1 cellular context compared by ENCODE assay signal in the genomic region with DNA sequence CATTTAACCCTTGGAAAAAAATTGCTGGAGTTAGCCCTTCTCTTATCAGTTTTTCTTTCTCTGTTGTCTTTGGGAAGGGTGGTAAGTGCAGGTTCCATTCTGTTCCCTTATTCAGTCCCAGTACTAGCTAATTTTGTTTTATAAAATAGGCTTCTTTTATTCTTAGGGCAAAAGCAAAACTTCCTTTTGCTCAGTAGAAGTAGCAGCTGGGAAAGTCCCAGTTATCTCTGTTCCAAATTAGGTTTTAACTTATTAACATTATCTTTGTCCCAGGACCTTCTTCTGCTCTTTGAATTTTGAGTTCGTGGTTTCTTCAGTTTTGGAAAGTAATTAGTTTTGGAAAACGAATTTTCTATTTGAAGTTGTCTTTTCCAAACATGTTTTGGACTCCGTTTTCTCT.
TF ChIP-seq lines count a peak whose summit lies in the region.

No MANE protein-coding gene starts in this region.

TF ChIP-seq in GM23338, 12 proteins besides CTCF, POLR2A, EP300 and RAD21 (continued from another document):
- TF ChIP-seq STAT1 (IDR thresholded peaks at IDR 0.05; ENCODE audit: unreplicated experiment) (no peak), POLR2AphosphoS5 (IDR thresholded peaks at IDR 0.05; ENCODE audit: low read depth) (no peak), CREB1 (CRISPR knock-in tag; IDR thresholded peaks at IDR 0.05; ENCODE audit: low read depth) (no peak), EZH2 (IDR thresholded peaks at IDR 0.05; ENCODE audit: low read depth, unreplicated experiment) (no peak), NANOG (IDR thresholded peaks at IDR 0.05; ENCODE audit: borderline replicate concordance) (no peak), ZNF331 (CRISPR knock-in tag; IDR thresholded peaks at IDR 0.05; ENCODE audit: low read depth) (no peak), EZH2phosphoT487 (IDR thresholded peaks at IDR 0.05; ENCODE audit: unreplicated experiment) (no peak), JUNB (IDR thresholded peaks at IDR 0.05; ENCODE audit: unreplicated experiment) (no peak)
- TF ChIP-seq, protein P1, sequence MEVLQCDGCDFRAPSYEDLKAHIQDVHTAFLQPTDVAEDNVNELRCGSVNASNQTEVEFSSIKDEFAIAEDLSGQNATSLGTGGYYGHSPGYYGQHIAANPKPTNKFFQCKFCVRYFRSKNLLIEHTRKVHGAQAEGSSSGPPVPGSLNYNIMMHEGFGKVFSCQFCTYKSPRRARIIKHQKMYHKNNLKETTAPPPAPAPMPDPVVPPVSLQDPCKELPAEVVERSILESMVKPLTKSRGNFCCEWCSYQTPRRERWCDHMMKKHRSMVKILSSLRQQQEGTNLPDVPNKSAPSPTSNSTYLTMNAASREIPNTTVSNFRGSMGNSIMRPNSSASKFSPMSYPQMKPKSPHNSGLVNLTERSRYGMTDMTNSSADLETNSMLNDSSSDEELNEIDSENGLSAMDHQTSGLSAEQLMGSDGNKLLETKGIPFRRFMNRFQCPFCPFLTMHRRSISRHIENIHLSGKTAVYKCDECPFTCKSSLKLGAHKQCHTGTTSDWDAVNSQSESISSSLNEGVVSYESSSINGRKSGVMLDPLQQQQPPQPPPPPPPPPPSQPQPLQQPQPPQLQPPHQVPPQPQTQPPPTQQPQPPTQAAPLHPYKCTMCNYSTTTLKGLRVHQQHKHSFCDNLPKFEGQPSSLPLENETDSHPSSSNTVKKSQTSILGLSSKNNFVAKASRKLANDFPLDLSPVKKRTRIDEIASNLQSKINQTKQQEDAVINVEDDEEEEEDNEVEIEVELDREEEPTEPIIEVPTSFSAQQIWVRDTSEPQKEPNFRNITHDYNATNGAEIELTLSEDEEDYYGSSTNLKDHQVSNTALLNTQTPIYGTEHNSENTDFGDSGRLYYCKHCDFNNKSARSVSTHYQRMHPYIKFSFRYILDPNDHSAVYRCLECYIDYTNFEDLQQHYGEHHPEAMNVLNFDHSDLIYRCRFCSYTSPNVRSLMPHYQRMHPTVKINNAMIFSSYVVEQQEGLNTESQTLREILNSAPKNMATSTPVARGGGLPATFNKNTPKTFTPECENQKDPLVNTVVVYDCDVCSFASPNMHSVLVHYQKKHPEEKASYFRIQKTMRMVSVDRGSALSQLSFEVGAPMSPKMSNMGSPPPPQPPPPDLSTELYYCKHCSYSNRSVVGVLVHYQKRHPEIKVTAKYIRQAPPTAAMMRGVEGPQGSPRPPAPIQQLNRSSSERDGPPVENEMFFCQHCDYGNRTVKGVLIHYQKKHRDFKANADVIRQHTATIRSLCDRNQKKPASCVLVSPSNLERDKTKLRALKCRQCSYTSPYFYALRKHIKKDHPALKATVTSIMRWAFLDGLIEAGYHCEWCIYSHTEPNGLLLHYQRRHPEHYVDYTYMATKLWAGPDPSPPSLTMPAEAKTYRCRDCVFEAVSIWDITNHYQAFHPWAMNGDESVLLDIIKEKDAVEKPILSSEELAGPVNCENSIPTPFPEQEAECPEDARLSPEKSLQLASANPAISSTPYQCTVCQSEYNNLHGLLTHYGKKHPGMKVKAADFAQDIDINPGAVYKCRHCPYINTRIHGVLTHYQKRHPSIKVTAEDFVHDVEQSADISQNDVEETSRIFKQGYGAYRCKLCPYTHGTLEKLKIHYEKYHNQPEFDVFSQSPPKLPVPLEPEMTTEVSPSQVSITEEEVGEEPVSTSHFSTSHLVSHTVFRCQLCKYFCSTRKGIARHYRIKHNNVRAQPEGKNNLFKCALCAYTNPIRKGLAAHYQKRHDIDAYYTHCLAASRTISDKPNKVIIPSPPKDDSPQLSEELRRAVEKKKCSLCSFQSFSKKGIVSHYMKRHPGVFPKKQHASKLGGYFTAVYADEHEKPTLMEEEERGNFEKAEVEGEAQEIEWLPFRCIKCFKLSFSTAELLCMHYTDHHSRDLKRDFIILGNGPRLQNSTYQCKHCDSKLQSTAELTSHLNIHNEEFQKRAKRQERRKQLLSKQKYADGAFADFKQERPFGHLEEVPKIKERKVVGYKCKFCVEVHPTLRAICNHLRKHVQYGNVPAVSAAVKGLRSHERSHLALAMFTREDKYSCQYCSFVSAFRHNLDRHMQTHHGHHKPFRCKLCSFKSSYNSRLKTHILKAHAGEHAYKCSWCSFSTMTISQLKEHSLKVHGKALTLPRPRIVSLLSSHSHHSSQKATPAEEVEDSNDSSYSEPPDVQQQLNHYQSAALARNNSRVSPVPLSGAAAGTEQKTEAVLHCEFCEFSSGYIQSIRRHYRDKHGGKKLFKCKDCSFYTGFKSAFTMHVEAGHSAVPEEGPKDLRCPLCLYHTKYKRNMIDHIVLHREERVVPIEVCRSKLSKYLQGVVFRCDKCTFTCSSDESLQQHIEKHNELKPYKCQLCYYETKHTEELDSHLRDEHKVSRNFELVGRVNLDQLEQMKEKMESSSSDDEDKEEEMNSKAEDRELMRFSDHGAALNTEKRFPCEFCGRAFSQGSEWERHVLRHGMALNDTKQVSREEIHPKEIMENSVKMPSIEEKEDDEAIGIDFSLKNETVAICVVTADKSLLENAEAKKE (CRISPR knock-in tag; IDR thresholded peaks at IDR 0.05): no peak
- TF ChIP-seq, protein P2, sequence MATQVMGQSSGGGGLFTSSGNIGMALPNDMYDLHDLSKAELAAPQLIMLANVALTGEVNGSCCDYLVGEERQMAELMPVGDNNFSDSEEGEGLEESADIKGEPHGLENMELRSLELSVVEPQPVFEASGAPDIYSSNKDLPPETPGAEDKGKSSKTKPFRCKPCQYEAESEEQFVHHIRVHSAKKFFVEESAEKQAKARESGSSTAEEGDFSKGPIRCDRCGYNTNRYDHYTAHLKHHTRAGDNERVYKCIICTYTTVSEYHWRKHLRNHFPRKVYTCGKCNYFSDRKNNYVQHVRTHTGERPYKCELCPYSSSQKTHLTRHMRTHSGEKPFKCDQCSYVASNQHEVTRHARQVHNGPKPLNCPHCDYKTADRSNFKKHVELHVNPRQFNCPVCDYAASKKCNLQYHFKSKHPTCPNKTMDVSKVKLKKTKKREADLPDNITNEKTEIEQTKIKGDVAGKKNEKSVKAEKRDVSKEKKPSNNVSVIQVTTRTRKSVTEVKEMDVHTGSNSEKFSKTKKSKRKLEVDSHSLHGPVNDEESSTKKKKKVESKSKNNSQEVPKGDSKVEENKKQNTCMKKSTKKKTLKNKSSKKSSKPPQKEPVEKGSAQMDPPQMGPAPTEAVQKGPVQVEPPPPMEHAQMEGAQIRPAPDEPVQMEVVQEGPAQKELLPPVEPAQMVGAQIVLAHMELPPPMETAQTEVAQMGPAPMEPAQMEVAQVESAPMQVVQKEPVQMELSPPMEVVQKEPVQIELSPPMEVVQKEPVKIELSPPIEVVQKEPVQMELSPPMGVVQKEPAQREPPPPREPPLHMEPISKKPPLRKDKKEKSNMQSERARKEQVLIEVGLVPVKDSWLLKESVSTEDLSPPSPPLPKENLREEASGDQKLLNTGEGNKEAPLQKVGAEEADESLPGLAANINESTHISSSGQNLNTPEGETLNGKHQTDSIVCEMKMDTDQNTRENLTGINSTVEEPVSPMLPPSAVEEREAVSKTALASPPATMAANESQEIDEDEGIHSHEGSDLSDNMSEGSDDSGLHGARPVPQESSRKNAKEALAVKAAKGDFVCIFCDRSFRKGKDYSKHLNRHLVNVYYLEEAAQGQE (IDR thresholded peaks at IDR 0.05; ENCODE audit: unreplicated experiment): no peak
